ENCODE assay signal across 17 cellular contexts in the genomic region with DNA sequence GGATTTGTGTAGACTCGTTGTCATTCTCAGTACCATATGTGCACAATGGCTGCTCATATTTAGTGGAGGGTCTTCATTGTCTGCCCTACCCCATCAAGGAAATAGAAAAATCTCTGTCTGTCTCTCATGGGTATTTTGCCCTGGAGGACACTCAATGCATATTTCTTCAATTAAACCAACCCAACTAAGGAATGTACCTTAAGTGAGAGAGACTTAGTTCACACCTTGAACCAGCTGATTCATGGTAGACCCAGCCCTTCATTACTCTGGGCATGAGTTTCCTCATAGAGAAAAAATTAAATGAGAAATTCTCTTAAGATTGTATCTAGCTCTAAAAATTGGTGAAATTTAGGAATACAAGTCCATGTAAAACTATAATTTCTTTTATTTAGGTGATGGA.
A peak's percentile ranks its signal among the peaks of the same experiment; 100 is the strongest.
DNase-seq lines count a peak whose midpoint lies in the region; ATAC-seq and TF ChIP-seq lines count a peak whose summit lies in the region.
"Had no signal": no experiment of that assay in that cellular context is flagged by ENCODE, and none has a peak within 500 bp of the region (broad histone marks: within the 10 kb centered on the region; RNA-seq: fewer than 3 reads in every experiment).

No MANE protein-coding gene starts in this region.

- no peaks in the 10 kb centered on the region for H4K20me1 ChIP-seq in BLaER1 treated with 17β-estradiol and CSF1 and Interleukin-3, amounts not matched to agents 10 nM and 100 nM
- H4K20me1 ChIP-seq: BLaER1 had no signal

- peaks cover 0 to 20% (median 6%) of the 10 kb centered on the region in 11 experiments; a peak in 8 of 22 replicates for H3K36me3 ChIP-seq in BLaER1 treated with 17β-estradiol and CSF1 and Interleukin-3, amounts not matched to agents 10 nM and 100 nM
- H3K36me3 ChIP-seq in left lung: no peaks in the 10 kb centered on the region
- H3K36me3 ChIP-seq: BLaER1, gastrocnemius medialis, left ventricle myocardium inferior had no signal

- no peak for DNase-seq in Calu3
- no peak for DNase-seq in activated naive CD8-positive, alpha-beta T cell treated with anti-CD3 and anti-CD28 coated beads, Interleukin-2, amount 10 ng/mL, durations not matched to agents 7 days and 5 days
- DNase-seq in left lung: no peak
- no peak for DNase-seq in occipital lobe (lab: John Stamatoyannopoulos, UW)
- DNase-seq in COLO668 (lab: John Stamatoyannopoulos, UW; ENCODE audit: unreplicated experiment): no peak
- DNase-seq: activated CD4-positive, CD25-positive, alpha-beta regulatory T cell treated with anti-CD3 and anti-CD28 coated beads, Interleukin-2, amount 50 U/mL, for 72 hours; amygdala; DMS79 treated with DMSO at 0.1 percent for 48 hours; gastrocnemius medialis; left ventricle myocardium inferior; MV-4-11; NCI-H2029; NCI-H524; SIG-M5 had no signal

- TF ChIP-seq CTCF in Calu3 (IDR thresholded peaks at IDR 0.05; ENCODE audit: unreplicated experiment) (no peak), left lung (IDR thresholded peaks at IDR 0.05) (no peak)

- no peaks in the 10 kb centered on the region for H3K27me3 Mint-ChIP-seq in Calu3 (ENCODE audit: unreplicated experiment)
- no peaks in the 10 kb centered on the region for H3K27me3 Mint-ChIP-seq in activated naive CD8-positive, alpha-beta T cell treated with anti-CD3 and anti-CD28 coated beads, Interleukin-2, amount 10 ng/mL, durations not matched to agents 7 days and 5 days

- POLR2A ChIA-PET in activated naive CD8-positive, alpha-beta T cell treated with anti-CD3 and anti-CD28 coated beads, Interleukin-2, amount 10 ng/mL, durations not matched to agents 7 days and 5 days (lab: Charles Lee): no interaction called here

- no peak overlapping the region for H3K9ac ChIP-seq in BLaER1 treated with 17β-estradiol and CSF1 and Interleukin-3, amounts not matched to agents 10 nM and 100 nM
- H3K9ac ChIP-seq: BLaER1 had no signal

- no peaks in the 10 kb centered on the region for H3K27me3 ChIP-seq in BLaER1 treated with 17β-estradiol and CSF1 and Interleukin-3, amounts not matched to agents 10 nM and 100 nM
- H3K27me3 ChIP-seq in left lung: no peaks in the 10 kb centered on the region
- H3K27me3 ChIP-seq: BLaER1, gastrocnemius medialis had no signal

- peaks cover 34 to 60% (median 46%) of the 10 kb centered on the region in 10 experiments for H3K4me1 ChIP-seq in BLaER1 treated with 17β-estradiol and CSF1 and Interleukin-3, amounts not matched to agents 10 nM and 100 nM
- H3K4me1 ChIP-seq in left lung: peaks cover 0 to 14% of the 10 kb centered on the region in 2 donors
- H3K4me1 ChIP-seq: gastrocnemius medialis, left ventricle myocardium inferior had no signal

- H3K9me3 Mint-ChIP-seq in Calu3 (ENCODE audit: low read depth, unreplicated experiment): peaks cover 14% of the 10 kb centered on the region
- H3K9me3 Mint-ChIP-seq in activated naive CD8-positive, alpha-beta T cell treated with anti-CD3 and anti-CD28 coated beads, Interleukin-2, amount 10 ng/mL, durations not matched to agents 7 days and 5 days: peaks cover 27% of the 10 kb centered on the region

- H3K9me3 ChIP-seq in BLaER1 treated with 17β-estradiol and CSF1 and Interleukin-3, amounts not matched to agents 10 nM and 100 nM (replicated peaks in 1 of 11): peaks cover 25 to 44% (median 34%) of the 10 kb centered on the region in 11 experiments
- H3K9me3 ChIP-seq in left lung: peaks cover 0 to 13% of the 10 kb centered on the region in 2 donors
- H3K9me3 ChIP-seq: gastrocnemius medialis had no signal

- H3K4me2 ChIP-seq in BLaER1 treated with 17β-estradiol and CSF1 and Interleukin-3, amounts not matched to agents 10 nM and 100 nM: peak overlapping the region in 7 of 11 experiments; percentile 69 to 87 (median 80); a peak in 12 of 22 replicates
- H3K4me2 ChIP-seq: BLaER1 had no signal

- H3K4me1 Mint-ChIP-seq in Calu3 (ENCODE audit: low read depth, unreplicated experiment): peaks cover 46% of the 10 kb centered on the region
- H3K4me1 Mint-ChIP-seq in activated naive CD8-positive, alpha-beta T cell treated with anti-CD3 and anti-CD28 coated beads, Interleukin-2, amount 10 ng/mL, durations not matched to agents 7 days and 5 days: peaks cover 25% of the 10 kb centered on the region

- BruUV-seq in Calu3 (replicated peaks; lab: Mats Ljungman, UMichigan): no TSS peak

- H3K4me3 ChIP-seq in BLaER1 treated with 17β-estradiol and CSF1 and Interleukin-3, amounts not matched to agents 10 nM and 100 nM: no peak overlapping the region
- H3K4me3 ChIP-seq in left lung: no peak overlapping the region
- H3K4me3 ChIP-seq: BLaER1, gastrocnemius medialis, left ventricle myocardium inferior had no signal

- CTCF ChIA-PET in Calu3 (lab: Charles Lee): interaction anchor here (0.7 kb wide), 1 partner anchor 15 kb away, joined by 3 read pairs; no protein-coding TSS in a partner anchor

- H3K27ac Mint-ChIP-seq in Calu3 (ENCODE audit: unreplicated experiment): peak overlapping the region; percentile 61
- H3K27ac Mint-ChIP-seq in activated naive CD8-positive, alpha-beta T cell treated with anti-CD3 and anti-CD28 coated beads, Interleukin-2, amount 10 ng/mL, durations not matched to agents 7 days and 5 days: peak overlapping the region; percentile 4

- H3K27ac ChIP-seq in BLaER1 treated with 17β-estradiol and CSF1 and Interleukin-3, amounts not matched to agents 10 nM and 100 nM: peak overlapping the region in 9 of 11 experiments; percentile 87 to 96 (median 90); a peak in 16 of 22 replicates
- no peak overlapping the region for H3K27ac ChIP-seq in left lung
- H3K27ac ChIP-seq: BLaER1, gastrocnemius medialis, left ventricle myocardium inferior had no signal

- intact Hi-C loops in Calu3 (cut with micrococcal nuclease; ENCODE audit: unreplicated experiment) (no loop called here), left lung (cut with DNase I) (no loop called here)

- ATAC-seq in activated naive CD8-positive, alpha-beta T cell treated with anti-CD3 and anti-CD28 coated beads, Interleukin-2, amount 10 ng/mL, durations not matched to agents 7 days and 5 days (ENCODE audit: low read depth): no peak
- ATAC-seq in left lung (peak; percentile 17), GM18861 (IDR thresholded peaks at IDR 0.05; ENCODE audit: unreplicated experiment) (no peak)
- ATAC-seq: gastrocnemius medialis had no signal

- H3K4me3 Mint-ChIP-seq in Calu3 (ENCODE audit: low read depth, unreplicated experiment): no peak overlapping the region
- H3K4me3 Mint-ChIP-seq in activated naive CD8-positive, alpha-beta T cell treated with anti-CD3 and anti-CD28 coated beads, Interleukin-2, amount 10 ng/mL, durations not matched to agents 7 days and 5 days: no peak overlapping the region

- no peaks in the 10 kb centered on the region for H3K36me3 Mint-ChIP-seq in Calu3 (ENCODE audit: insufficient read depth, unreplicated experiment)
- peaks cover 29% of the 10 kb centered on the region for H3K36me3 Mint-ChIP-seq in activated naive CD8-positive, alpha-beta T cell treated with anti-CD3 and anti-CD28 coated beads, Interleukin-2, amount 10 ng/mL, durations not matched to agents 7 days and 5 days

Comparison
In these comparisons a context has a peak if more than half of its experiments do, and no peak if none do; other contexts are left out.
1. H3K27ac ChIP-seq: peak in BLaER1 treated with 17β-estradiol and CSF1 and Interleukin-3, amounts not matched to agents 10 nM and 100 nM (9 of 11); none in left lung (0 of 2).